8 cellular contexts compared by ENCODE assay signal in the genomic region with DNA sequence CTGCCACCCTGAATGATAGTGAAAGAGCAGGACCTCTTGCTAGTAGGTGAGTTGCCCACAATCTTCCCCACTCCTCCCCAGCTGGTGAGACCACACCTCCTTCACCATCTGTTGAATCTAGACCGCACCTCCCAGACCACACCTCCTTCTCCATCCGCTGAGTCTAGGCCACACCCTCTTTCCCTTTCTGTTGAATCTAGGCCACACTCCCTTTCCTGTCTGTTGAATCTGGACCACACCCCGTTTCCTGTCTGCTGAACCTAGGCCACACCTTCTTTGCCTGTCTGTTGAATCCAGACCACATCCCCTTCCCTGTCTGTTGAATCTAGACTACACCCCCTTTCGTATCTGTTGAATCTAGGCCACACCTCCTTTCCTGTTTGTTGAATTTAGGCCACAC.
DNase-seq lines count a peak whose midpoint lies in the region; ATAC-seq and TF ChIP-seq lines count a peak whose summit lies in the region.

No MANE protein-coding gene starts in this region.

- peak in 4 of 5 donors; percentile 30 to 61 (median 46) for DNase-seq in heart left ventricle
- no peak for DNase-seq in cardiac septum (ENCODE audit: low spot score)
- peak; percentile 32 for DNase-seq in activated CD4-positive, CD25-positive, alpha-beta regulatory T cell treated with anti-CD3 and anti-CD28 coated beads, Interleukin-2, amount 50 U/mL, for 16 hours (ENCODE audit: low read depth, low spot score)
- DNase-seq in left cardiac atrium = peak; percentile 22
- DNase-seq in cerebellum (ENCODE audit: low spot score) = no peak
- no peak for DNase-seq in OCI-M2 (lab: John Stamatoyannopoulos, UW; ENCODE audit: unreplicated experiment)
- no peak for DNase-seq in hippocampal formation (lab: John Stamatoyannopoulos, UW)

- no peaks in the 10 kb centered on the region for H3K27me3 ChIP-seq in heart left ventricle

- 57 to 71% (median 66%) methylated on average over 4 of the region's 4 CpGs for WGBS in heart left ventricle, 4 donors

- intact Hi-C loops in heart left ventricle (cut with DNase I) = no loop called here
- intact Hi-C loops in cardiac septum (cut with DNase I) = no loop called here
- intact Hi-C loops in left cardiac atrium (cut with DNase I) = no loop called here

- ATAC-seq in heart left ventricle = peak; percentile 65 to 94 (median 86)
- ATAC-seq in HG03565 (IDR thresholded peaks at IDR 0.05; ENCODE audit: unreplicated experiment) = peak; percentile 70
- peak; percentile 34 to 61 for ATAC-seq in left cardiac atrium

- no peaks in the 10 kb centered on the region for H3K9me3 ChIP-seq in heart left ventricle

- peak overlapping the region in 1 of 12 donors; percentile 36 for H3K27ac ChIP-seq in heart left ventricle

- TF ChIP-seq POLR2A in heart left ventricle (IDR thresholded peaks at IDR 0.05) = no peak

- H3K36me3 ChIP-seq in heart left ventricle = no peaks in the 10 kb centered on the region

- no peak for TF ChIP-seq CTCF in heart left ventricle (IDR thresholded peaks at IDR 0.05)

- H3K4me3 ChIP-seq in heart left ventricle = no peak overlapping the region

- peaks cover 0 to 11% (median 0%) of the 10 kb centered on the region in 12 donors for H3K4me1 ChIP-seq in heart left ventricle

Comparison
In these comparisons a context has a peak if more than half of its experiments do, and no peak if none do; other contexts are left out.
1. DNase-seq: peak in heart left ventricle (4 of 5), activated CD4-positive, CD25-positive, alpha-beta regulatory T cell treated with anti-CD3 and anti-CD28 coated beads, Interleukin-2, amount 50 U/mL, for 16 hours (single experiment) and left cardiac atrium (single experiment); none in cardiac septum (single experiment), cerebellum (single experiment), OCI-M2 (single experiment) and hippocampal formation (0 of 2).
2. Peak in every context shown above with its lines, with median percentiles within 50 percentile points of each other: ATAC-seq.